In the genomic region with DNA sequence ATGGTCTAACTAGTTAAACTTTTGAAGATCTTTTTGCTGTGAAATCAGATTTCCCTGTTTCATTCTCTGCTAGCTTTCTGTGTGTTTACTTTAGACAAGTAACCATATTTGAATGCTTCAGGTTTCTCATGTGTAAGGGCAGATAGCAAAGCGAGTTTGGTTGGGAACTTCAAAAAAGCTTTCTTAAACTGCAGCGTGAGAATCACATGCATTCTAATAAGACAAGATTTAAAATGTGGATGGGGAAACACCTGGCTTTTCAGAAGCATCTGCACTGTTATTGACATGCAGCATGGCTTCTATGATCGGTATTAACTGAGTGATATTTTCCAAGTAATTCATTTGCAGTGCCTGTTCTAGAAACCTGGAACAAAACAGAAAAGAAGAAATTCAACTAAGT, we compare ENCODE assay signal across 24 cellular contexts.
DNase-seq lines count a peak whose midpoint lies in the region; ATAC-seq and TF ChIP-seq lines count a peak whose summit lies in the region.
"Had no signal": no experiment of that assay in that cellular context is flagged by ENCODE, and none has a peak within 500 bp of the region (broad histone marks: within the 10 kb centered on the region; RNA-seq: fewer than 3 reads in every experiment).

No MANE protein-coding gene starts in this region.

- CTCF ChIA-PET in activated naive CD4-positive, alpha-beta T cell treated with anti-CD3 and anti-CD28 coated beads, Interleukin-2, amount 10 ng/mL, durations not matched to agents 7 days and 5 days (lab: Charles Lee): no interaction called here

- H3K9me3 Mint-ChIP-seq in HFFc6: no peaks in the 10 kb centered on the region
- no peaks in the 10 kb centered on the region for H3K9me3 Mint-ChIP-seq in activated naive CD4-positive, alpha-beta T cell treated with anti-CD3 and anti-CD28 coated beads, Interleukin-2, amount 10 ng/mL, durations not matched to agents 7 days and 5 days
- H3K9me3 Mint-ChIP-seq: activated naive CD8-positive, alpha-beta T cell treated with anti-CD3 and anti-CD28 coated beads, Interleukin-2, amount 50 U/mL, for 24 hours; activated T-helper 17 cell treated with anti-CD3 and anti-CD28 coated beads, Interleukin-2, amount 50 U/mL, for 72 hours; endodermal cell had no signal

- ATAC-seq in GM19351 (IDR thresholded peaks at IDR 0.05; ENCODE audit: unreplicated experiment): peak; percentile 51
- ATAC-seq in HG03342 (IDR thresholded peaks at IDR 0.05; ENCODE audit: unreplicated experiment): peak; percentile 29
- ATAC-seq in GM21737 (IDR thresholded peaks at IDR 0.05; ENCODE audit: unreplicated experiment): no peak
- no peak for ATAC-seq in HG03135 (IDR thresholded peaks at IDR 0.05; ENCODE audit: unreplicated experiment)
- ATAC-seq: activated naive CD8-positive, alpha-beta T cell treated with anti-CD3 and anti-CD28 coated beads, Interleukin-2, amount 50 U/mL, for 24 hours; activated T-helper 17 cell treated with anti-CD3 and anti-CD28 coated beads, Interleukin-2, amount 50 U/mL, for 72 hours; left lobe of liver had no signal

- no peaks in the 10 kb centered on the region for H3K36me3 Mint-ChIP-seq in HFFc6 (ENCODE audit: low read depth)
- no peaks in the 10 kb centered on the region for H3K36me3 Mint-ChIP-seq in activated naive CD4-positive, alpha-beta T cell treated with anti-CD3 and anti-CD28 coated beads, Interleukin-2, amount 10 ng/mL, durations not matched to agents 7 days and 5 days
- H3K36me3 Mint-ChIP-seq: brain had no signal

- no peaks in the 10 kb centered on the region; the same call in 1 of the 2 replicates for H3K27me3 Mint-ChIP-seq in HFFc6 (ENCODE audit: insufficient read depth)
- no peaks in the 10 kb centered on the region for H3K27me3 Mint-ChIP-seq in activated naive CD4-positive, alpha-beta T cell treated with anti-CD3 and anti-CD28 coated beads, Interleukin-2, amount 10 ng/mL, durations not matched to agents 7 days and 5 days
- H3K27me3 Mint-ChIP-seq: activated naive CD8-positive, alpha-beta T cell treated with anti-CD3 and anti-CD28 coated beads, Interleukin-2, amount 50 U/mL, for 24 hours; activated T-helper 17 cell treated with anti-CD3 and anti-CD28 coated beads, Interleukin-2, amount 50 U/mL, for 72 hours; B cell had no signal

- H3K27ac Mint-ChIP-seq in HFFc6: no peak overlapping the region
- H3K27ac Mint-ChIP-seq in activated naive CD4-positive, alpha-beta T cell treated with anti-CD3 and anti-CD28 coated beads, Interleukin-2, amount 10 ng/mL, durations not matched to agents 7 days and 5 days: no peak overlapping the region
- H3K27ac Mint-ChIP-seq: activated naive CD8-positive, alpha-beta T cell treated with anti-CD3 and anti-CD28 coated beads, Interleukin-2, amount 50 U/mL, for 24 hours; activated T-helper 17 cell treated with anti-CD3 and anti-CD28 coated beads, Interleukin-2, amount 50 U/mL, for 72 hours; B cell; brain; endodermal cell had no signal

- peaks cover 15% of the 10 kb centered on the region for H3K4me1 Mint-ChIP-seq in HFFc6 (ENCODE audit: low read depth)
- no peaks in the 10 kb centered on the region for H3K4me1 Mint-ChIP-seq in activated naive CD4-positive, alpha-beta T cell treated with anti-CD3 and anti-CD28 coated beads, Interleukin-2, amount 10 ng/mL, durations not matched to agents 7 days and 5 days
- H3K4me1 Mint-ChIP-seq: activated naive CD8-positive, alpha-beta T cell treated with anti-CD3 and anti-CD28 coated beads, Interleukin-2, amount 50 U/mL, for 24 hours; activated T-helper 17 cell treated with anti-CD3 and anti-CD28 coated beads, Interleukin-2, amount 50 U/mL, for 72 hours; endodermal cell had no signal

- TF ChIP-seq CTCF in HFFc6 (IDR thresholded peaks at IDR 0.05) (no peak), GM20000 (IDR thresholded peaks at IDR 0.05; ENCODE audit: extremely low read depth, missing control alignments) (no peak)

- DNase-seq in HFFc6 (no peak), GM20000 (ENCODE audit: low spot score) (no peak)
- DNase-seq in activated naive CD4-positive, alpha-beta T cell treated with anti-CD3 and anti-CD28 coated beads, Interleukin-2, amount 10 ng/mL, durations not matched to agents 7 days and 5 days: no peak
- DNase-seq: activated CD4-positive, CD25-positive, alpha-beta regulatory T cell treated with anti-CD3 and anti-CD28 coated beads, Interleukin-2, amount 50 U/mL, for 72 hours; activated naive CD8-positive, alpha-beta T cell treated with anti-CD3 and anti-CD28 coated beads, Interleukin-2, amount 50 U/mL, for 24 hours; Caco-2; colonic mucosa; endodermal cell; head of caudate nucleus; Karpas-422; midbrain; NCI-H1092 treated with DMSO at 0.1 percent for 48 hours; NCI-H2081; RPMI8226; stimulated activated CD4-positive, alpha-beta T cell treated with anti-CD3 and anti-CD28 coated beads, Interleukin-4, amount 100 ng/mL, for 4 hours; upper lobe of left lung had no signal

- H3K4me3 Mint-ChIP-seq in HFFc6: peak overlapping the region; percentile 46; the same call in 1 of the 2 replicates
- H3K4me3 Mint-ChIP-seq in activated naive CD4-positive, alpha-beta T cell treated with anti-CD3 and anti-CD28 coated beads, Interleukin-2, amount 10 ng/mL, durations not matched to agents 7 days and 5 days: no peak overlapping the region
- H3K4me3 Mint-ChIP-seq: activated naive CD8-positive, alpha-beta T cell treated with anti-CD3 and anti-CD28 coated beads, Interleukin-2, amount 50 U/mL, for 24 hours; activated T-helper 17 cell treated with anti-CD3 and anti-CD28 coated beads, Interleukin-2, amount 50 U/mL, for 72 hours; brain; endodermal cell had no signal

Comparison
In these comparisons a context has a peak if more than half of its experiments do, and no peak if none do; other contexts are left out.
1. ATAC-seq: peak in GM19351 (single experiment) and HG03342 (single experiment); none in GM21737 (single experiment) and HG03135 (single experiment).